In the genomic region with DNA sequence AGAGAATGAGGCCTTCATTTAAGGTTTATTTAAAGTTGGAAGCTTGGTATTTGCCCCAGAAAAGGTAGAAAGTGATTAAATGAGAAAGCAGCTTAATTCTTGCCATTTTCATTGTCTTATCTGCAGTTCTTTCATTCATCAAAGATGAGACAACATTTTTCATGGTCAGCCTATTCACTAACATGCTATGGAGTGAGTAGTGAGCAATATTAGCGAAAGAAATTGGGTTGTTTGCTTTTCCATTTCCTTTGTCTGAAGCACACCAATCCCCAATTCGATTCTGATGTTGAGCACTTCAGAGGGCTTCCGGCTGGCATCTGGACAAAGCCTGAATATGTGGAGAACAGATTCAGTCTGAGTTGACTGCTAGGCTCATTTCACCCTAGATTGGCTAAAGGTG, we compare ENCODE assay signal across 1 cellular context.
TF ChIP-seq lines count a peak whose summit lies in the region.

No MANE protein-coding gene starts in this region.

TF ChIP-seq in H1, 55 proteins besides CTCF, POLR2A, EP300 and RAD21:
- TF ChIP-seq CHD2 (IDR thresholded peaks at IDR 0.05; ENCODE audit: low read length) (no peak), SRF (IDR thresholded peaks at IDR 0.05; ENCODE audit: low read depth, low read length) (no peak), HDAC6 (IDR thresholded peaks at IDR 0.05; ENCODE audit: low read depth, low read length) (no peak), CBX5 (IDR thresholded peaks at IDR 0.05; ENCODE audit: low read depth, low read length) (no peak), KDM4A (IDR thresholded peaks at IDR 0.05; ENCODE audit: low read depth, low read length, severe bottlenecking) (no peak), CHD1 (IDR thresholded peaks at IDR 0.05; ENCODE audit: low read depth, low read length) (no peak), ATF3 (IDR thresholded peaks at IDR 0.05; ENCODE audit: insufficient read depth, low read depth, low read length) (no peak), NRF1 (IDR thresholded peaks at IDR 0.05; ENCODE audit: low read depth, low read length) (no peak), BCL11A (IDR thresholded peaks at IDR 0.05; ENCODE audit: low read depth in 2 of 2, low read length in 2 of 2) (no peak), TAF7 (optimal IDR thresholded peaks at IDR 0.05; ENCODE audit: borderline replicate concordance, low read depth, low read length) (no peak)
- TF ChIP-seq, protein P1, sequence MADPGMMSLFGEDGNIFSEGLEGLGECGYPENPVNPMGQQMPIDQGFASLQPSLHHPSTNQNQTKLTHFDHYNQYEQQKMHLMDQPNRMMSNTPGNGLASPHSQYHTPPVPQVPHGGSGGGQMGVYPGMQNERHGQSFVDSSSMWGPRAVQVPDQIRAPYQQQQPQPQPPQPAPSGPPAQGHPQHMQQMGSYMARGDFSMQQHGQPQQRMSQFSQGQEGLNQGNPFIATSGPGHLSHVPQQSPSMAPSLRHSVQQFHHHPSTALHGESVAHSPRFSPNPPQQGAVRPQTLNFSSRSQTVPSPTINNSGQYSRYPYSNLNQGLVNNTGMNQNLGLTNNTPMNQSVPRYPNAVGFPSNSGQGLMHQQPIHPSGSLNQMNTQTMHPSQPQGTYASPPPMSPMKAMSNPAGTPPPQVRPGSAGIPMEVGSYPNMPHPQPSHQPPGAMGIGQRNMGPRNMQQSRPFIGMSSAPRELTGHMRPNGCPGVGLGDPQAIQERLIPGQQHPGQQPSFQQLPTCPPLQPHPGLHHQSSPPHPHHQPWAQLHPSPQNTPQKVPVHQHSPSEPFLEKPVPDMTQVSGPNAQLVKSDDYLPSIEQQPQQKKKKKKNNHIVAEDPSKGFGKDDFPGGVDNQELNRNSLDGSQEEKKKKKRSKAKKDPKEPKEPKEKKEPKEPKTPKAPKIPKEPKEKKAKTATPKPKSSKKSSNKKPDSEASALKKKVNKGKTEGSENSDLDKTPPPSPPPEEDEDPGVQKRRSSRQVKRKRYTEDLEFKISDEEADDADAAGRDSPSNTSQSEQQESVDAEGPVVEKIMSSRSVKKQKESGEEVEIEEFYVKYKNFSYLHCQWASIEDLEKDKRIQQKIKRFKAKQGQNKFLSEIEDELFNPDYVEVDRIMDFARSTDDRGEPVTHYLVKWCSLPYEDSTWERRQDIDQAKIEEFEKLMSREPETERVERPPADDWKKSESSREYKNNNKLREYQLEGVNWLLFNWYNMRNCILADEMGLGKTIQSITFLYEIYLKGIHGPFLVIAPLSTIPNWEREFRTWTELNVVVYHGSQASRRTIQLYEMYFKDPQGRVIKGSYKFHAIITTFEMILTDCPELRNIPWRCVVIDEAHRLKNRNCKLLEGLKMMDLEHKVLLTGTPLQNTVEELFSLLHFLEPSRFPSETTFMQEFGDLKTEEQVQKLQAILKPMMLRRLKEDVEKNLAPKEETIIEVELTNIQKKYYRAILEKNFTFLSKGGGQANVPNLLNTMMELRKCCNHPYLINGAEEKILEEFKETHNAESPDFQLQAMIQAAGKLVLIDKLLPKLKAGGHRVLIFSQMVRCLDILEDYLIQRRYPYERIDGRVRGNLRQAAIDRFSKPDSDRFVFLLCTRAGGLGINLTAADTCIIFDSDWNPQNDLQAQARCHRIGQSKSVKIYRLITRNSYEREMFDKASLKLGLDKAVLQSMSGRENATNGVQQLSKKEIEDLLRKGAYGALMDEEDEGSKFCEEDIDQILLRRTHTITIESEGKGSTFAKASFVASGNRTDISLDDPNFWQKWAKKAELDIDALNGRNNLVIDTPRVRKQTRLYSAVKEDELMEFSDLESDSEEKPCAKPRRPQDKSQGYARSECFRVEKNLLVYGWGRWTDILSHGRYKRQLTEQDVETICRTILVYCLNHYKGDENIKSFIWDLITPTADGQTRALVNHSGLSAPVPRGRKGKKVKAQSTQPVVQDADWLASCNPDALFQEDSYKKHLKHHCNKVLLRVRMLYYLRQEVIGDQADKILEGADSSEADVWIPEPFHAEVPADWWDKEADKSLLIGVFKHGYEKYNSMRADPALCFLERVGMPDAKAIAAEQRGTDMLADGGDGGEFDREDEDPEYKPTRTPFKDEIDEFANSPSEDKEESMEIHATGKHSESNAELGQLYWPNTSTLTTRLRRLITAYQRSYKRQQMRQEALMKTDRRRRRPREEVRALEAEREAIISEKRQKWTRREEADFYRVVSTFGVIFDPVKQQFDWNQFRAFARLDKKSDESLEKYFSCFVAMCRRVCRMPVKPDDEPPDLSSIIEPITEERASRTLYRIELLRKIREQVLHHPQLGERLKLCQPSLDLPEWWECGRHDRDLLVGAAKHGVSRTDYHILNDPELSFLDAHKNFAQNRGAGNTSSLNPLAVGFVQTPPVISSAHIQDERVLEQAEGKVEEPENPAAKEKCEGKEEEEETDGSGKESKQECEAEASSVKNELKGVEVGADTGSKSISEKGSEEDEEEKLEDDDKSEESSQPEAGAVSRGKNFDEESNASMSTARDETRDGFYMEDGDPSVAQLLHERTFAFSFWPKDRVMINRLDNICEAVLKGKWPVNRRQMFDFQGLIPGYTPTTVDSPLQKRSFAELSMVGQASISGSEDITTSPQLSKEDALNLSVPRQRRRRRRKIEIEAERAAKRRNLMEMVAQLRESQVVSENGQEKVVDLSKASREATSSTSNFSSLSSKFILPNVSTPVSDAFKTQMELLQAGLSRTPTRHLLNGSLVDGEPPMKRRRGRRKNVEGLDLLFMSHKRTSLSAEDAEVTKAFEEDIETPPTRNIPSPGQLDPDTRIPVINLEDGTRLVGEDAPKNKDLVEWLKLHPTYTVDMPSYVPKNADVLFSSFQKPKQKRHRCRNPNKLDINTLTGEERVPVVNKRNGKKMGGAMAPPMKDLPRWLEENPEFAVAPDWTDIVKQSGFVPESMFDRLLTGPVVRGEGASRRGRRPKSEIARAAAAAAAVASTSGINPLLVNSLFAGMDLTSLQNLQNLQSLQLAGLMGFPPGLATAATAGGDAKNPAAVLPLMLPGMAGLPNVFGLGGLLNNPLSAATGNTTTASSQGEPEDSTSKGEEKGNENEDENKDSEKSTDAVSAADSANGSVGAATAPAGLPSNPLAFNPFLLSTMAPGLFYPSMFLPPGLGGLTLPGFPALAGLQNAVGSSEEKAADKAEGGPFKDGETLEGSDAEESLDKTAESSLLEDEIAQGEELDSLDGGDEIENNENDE (IDR thresholded peaks at IDR 0.05; ENCODE audit: insufficient replicate concordance, low read length), result no peak
